In the genomic region with DNA sequence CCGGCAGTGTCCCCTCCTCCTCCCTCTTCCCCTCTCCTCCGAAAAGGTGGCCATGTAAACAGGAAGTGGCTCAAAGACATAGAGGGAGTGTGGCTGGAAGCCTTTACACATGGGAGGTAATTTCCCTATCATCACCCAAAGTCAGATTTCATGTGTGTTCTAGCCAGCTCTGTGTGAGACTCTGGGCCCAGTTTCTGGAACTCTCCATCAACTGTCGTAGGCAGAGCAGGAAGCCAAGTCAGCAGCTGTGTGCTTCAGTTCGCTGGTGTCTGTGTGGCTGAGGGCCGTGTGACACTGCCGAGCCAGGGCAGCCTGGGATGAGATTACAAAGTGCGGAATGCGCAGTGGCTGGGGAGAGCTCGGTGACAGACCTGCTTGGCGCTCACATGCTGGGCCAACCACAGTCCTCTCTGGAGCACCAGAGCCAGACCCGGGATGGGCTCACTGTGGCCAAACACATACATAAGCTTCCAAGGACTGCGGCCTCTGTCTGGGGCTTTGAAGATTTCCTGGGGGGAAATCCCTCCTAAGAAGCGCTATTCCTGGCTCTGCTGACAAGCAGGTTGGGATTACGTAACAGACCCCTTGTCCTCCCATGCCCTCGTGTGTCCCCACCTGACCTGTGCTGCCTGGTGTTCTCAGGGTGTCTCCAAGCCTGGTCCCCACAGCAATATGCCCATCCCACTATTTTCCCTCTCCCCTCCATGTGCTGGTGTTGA, we compare ENCODE assay signal across 9 cellular contexts. TPM values are rescaled to one million over a fixed set of nuclear protein-coding genes. Genes with fewer than 3 reads are reported as not detected.
A peak's percentile ranks its signal among the peaks of the same experiment; 100 is the strongest.
DNase-seq lines count a peak whose midpoint lies in the region; ATAC-seq and TF ChIP-seq lines count a peak whose summit lies in the region.
"Had no signal": no experiment of that assay in that cellular context is flagged by ENCODE, and none has a peak within 500 bp of the region (broad histone marks: within the 10 kb centered on the region; RNA-seq: fewer than 3 reads in every experiment).

No MANE protein-coding gene starts in this region.

- ATAC-seq in HG03135 (IDR thresholded peaks at IDR 0.05; ENCODE audit: unreplicated experiment), result no peak

- H3K36me3 Mint-ChIP-seq in endothelial cell (ENCODE audit: low read depth, unreplicated experiment), result peaks cover 19% of the 10 kb centered on the region

- peaks cover 30% of the 10 kb centered on the region for H3K4me1 Mint-ChIP-seq in endothelial cell (ENCODE audit: unreplicated experiment)

- no peaks in the 10 kb centered on the region for H3K27me3 Mint-ChIP-seq in endothelial cell (ENCODE audit: unreplicated experiment)

- no peaks in the 10 kb centered on the region for H3K79me2 ChIP-seq in ACC112 (ENCODE audit: control insufficient read depth, insufficient read depth, low read length, unreplicated experiment)

- H3K36me3 ChIP-seq in ACC112 (ENCODE audit: insufficient read depth, low read length), result no peaks in the 10 kb centered on the region

- H3K9me3 Mint-ChIP-seq in endothelial cell (ENCODE audit: unreplicated experiment), result no peaks in the 10 kb centered on the region

- DNase-seq in NCI-H510A (lab: John Stamatoyannopoulos, UW) (peak; percentile 48), endothelial cell (ENCODE audit: low spot score) (peak; percentile 22), myocyte (ENCODE audit: low read depth) (peak; percentile 98), activated gamma-delta T cell (lab: John Stamatoyannopoulos, UW) (no peak), NOMO-1 treated with DMSO at 0.1 percent for 48 hours (lab: John Stamatoyannopoulos, UW; ENCODE audit: unreplicated experiment) (no peak)
- DNase-seq in activated CD4-positive, CD25-positive, alpha-beta regulatory T cell treated with anti-CD3 and anti-CD28 coated beads, Interleukin-2, amount 50 U/mL, for 72 hours, result no peak
- DNase-seq: occipital lobe had no signal

- no peaks in the 10 kb centered on the region for H3K27me3 ChIP-seq in ACC112 (ENCODE audit: insufficient read depth, low read length)

- TF ChIP-seq CTCF in endothelial cell (IDR thresholded peaks at IDR 0.05; ENCODE audit: unreplicated experiment), result no peak

- peak overlapping the region; percentile 94 for H3K27ac Mint-ChIP-seq in endothelial cell (ENCODE audit: unreplicated experiment)

- H3K27ac ChIP-seq in ACC112 (ENCODE audit: low read depth, low read length), result peak overlapping the region; percentile 69

- H3K4me3 ChIP-seq in ACC112 (ENCODE audit: low read depth, low read length), result peak overlapping the region; percentile 3; the same call in 1 of the 2 replicates

- peak overlapping the region; percentile 61 for H2AFZ ChIP-seq in ACC112 (ENCODE audit: low read length, unreplicated experiment)

- H3K4me1 ChIP-seq in ACC112 (ENCODE audit: control insufficient read depth, insufficient read depth, low read length, unreplicated experiment), result peaks cover 18% of the 10 kb centered on the region

- H3K4me3 Mint-ChIP-seq in endothelial cell (ENCODE audit: unreplicated experiment), result no peak overlapping the region

RNA-seq across cellular contexts. Expression of a gene that starts 50.7 kb away (rescaled TPM):
- total RNA-seq in endothelial cell (ENCODE audit: unreplicated experiment) (27.1 TPM), myocyte (11.6 and 18.7 TPM in 2 replicates)
- 19.9 TPM for polyA plus RNA-seq in myocyte (2012)

Comparison
In these comparisons a context has a peak if more than half of its experiments do, and no peak if none do; other contexts are left out.
1. DNase-seq: peak in NCI-H510A (single experiment), endothelial cell (single experiment) and myocyte (single experiment); none in activated gamma-delta T cell (single experiment), NOMO-1 treated with DMSO at 0.1 percent for 48 hours (single experiment) and activated CD4-positive, CD25-positive, alpha-beta regulatory T cell treated with anti-CD3 and anti-CD28 coated beads, Interleukin-2, amount 50 U/mL, for 72 hours (single experiment).